Comparison of ENCODE assay signal across 7 cellular contexts in the genomic region with DNA sequence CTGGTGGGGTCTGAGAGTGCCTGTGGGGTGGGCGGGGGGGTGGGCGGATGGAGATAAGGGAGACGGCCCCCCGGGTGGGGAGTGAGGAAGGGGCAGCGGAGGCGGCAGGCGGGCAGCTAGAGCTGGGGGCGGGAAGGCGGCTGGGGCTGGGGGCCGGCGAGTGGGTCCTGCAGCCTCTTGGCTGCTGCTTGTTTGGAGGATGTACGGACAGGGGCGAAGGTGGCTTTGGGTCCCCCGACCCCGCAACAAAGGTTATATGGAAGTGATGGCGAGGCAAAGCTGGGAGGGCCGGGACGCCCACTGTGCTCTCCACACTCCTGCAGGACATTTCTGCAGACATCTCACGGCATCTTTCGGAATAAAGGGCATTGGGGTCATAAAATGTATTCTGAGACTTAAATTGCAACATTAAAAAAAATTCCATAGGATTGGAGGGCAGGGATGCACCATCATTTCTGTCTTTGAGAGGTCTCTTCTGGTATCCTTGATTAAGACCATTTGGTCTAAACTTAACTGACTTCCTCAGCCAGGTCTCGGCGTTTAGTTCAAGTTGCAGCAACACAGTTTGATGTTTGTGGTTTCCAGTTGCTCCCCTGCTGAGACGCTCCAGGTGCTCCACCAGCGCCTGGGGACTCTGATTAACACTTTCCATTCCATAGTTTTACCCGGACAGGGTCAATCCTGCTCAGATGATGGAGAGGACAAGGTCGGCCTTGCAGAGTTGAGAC.
A peak's percentile ranks its signal among the peaks of the same experiment; 100 is the strongest.
DNase-seq lines count a peak whose midpoint lies in the region; TF ChIP-seq lines count a peak whose summit lies in the region.

No MANE protein-coding gene starts in this region.

- H3K36me3 ChIP-seq in neuron (ENCODE audit: insufficient read depth, low read length): no peaks in the 10 kb centered on the region

- intact Hi-C loops in activated CD4-positive, alpha-beta memory T cell treated with anti-CD3 and anti-CD28 coated beads for 36 hours (cut with micrococcal nuclease): loop anchor here (5.0 to 10.0 kb wide), 5 partner anchors 315 to 555 kb away; no protein-coding TSS in a partner anchor

- H3K36me3 Mint-ChIP-seq in activated CD4-positive, alpha-beta memory T cell treated with anti-CD3 and anti-CD28 coated beads for 36 hours: no peaks in the 10 kb centered on the region

- CTCF ChIA-PET in activated CD4-positive, alpha-beta memory T cell treated with anti-CD3 and anti-CD28 coated beads for 36 hours (lab: Charles Lee): interaction anchor here (0.6 to 3.2 kb wide), 9 partner anchors 9 to 426 kb away, joined by 3 to 22 read pairs (median 4); a partner anchor contains a TSS

- H3K9me3 ChIP-seq in neuron (ENCODE audit: low read length): no peaks in the 10 kb centered on the region

- H2AFZ ChIP-seq in neuron (ENCODE audit: low read depth, low read length): peak overlapping the region; percentile 12

- H3K4me1 Mint-ChIP-seq in activated CD4-positive, alpha-beta memory T cell treated with anti-CD3 and anti-CD28 coated beads for 36 hours (ENCODE audit: low read depth): peaks cover 28% of the 10 kb centered on the region

- H3K4me3 ChIP-seq in GM08714 (ENCODE audit: low read length) (peak overlapping the region; percentile 64), fibroblast of the aortic adventitia (ENCODE audit: low read depth, low read length) (peak overlapping the region; percentile 63), neuron (ENCODE audit: low read length) (peak overlapping the region; percentile 91)

- no peak for TF ChIP-seq CTCF in fibroblast of the aortic adventitia (IDR thresholded peaks at IDR 0.05; ENCODE audit: insufficient read depth, low read length)

- peak overlapping the region; percentile 89 for H3K4me3 Mint-ChIP-seq in activated CD4-positive, alpha-beta memory T cell treated with anti-CD3 and anti-CD28 coated beads for 36 hours

- DNase-seq in NAMALWA (ENCODE audit: low spot score) (peak; percentile 30), fibroblast of the aortic adventitia (ENCODE audit: low read depth) (peak; percentile 43), occipital lobe (lab: John Stamatoyannopoulos, UW) (no peak)
- DNase-seq in activated CD4-positive, alpha-beta memory T cell treated with anti-CD3 and anti-CD28 coated beads for 36 hours: peak; percentile 26
- DNase-seq in activated CD4-positive, CD25-positive, alpha-beta regulatory T cell (lab: John Stamatoyannopoulos, UW): no peak

- H3K4me1 ChIP-seq in neuron (ENCODE audit: insufficient read depth, low read length): peaks cover 73% of the 10 kb centered on the region

- no peaks in the 10 kb centered on the region for H3K27me3 Mint-ChIP-seq in activated CD4-positive, alpha-beta memory T cell treated with anti-CD3 and anti-CD28 coated beads for 36 hours

- POLR2A ChIA-PET in activated CD4-positive, alpha-beta memory T cell treated with anti-CD3 and anti-CD28 coated beads for 36 hours (lab: Charles Lee): interaction anchor here (0.5 to 2.8 kb wide), 11 partner anchors 8 to 505 kb away, joined by 3 to 62 read pairs (median 4); a partner anchor contains a TSS

- no peaks in the 10 kb centered on the region for H3K27me3 ChIP-seq in neuron (ENCODE audit: insufficient read depth, low read length)

- peak overlapping the region; percentile 92 for H3K27ac Mint-ChIP-seq in activated CD4-positive, alpha-beta memory T cell treated with anti-CD3 and anti-CD28 coated beads for 36 hours

- no peaks in the 10 kb centered on the region for H3K9me3 Mint-ChIP-seq in activated CD4-positive, alpha-beta memory T cell treated with anti-CD3 and anti-CD28 coated beads for 36 hours

Comparison
In these comparisons a context has a peak if more than half of its experiments do, and no peak if none do; other contexts are left out.
1. DNase-seq: peak in NAMALWA (single experiment), activated CD4-positive, alpha-beta memory T cell treated with anti-CD3 and anti-CD28 coated beads for 36 hours (single experiment) and fibroblast of the aortic adventitia (single experiment); none in occipital lobe (single experiment) and activated CD4-positive, CD25-positive, alpha-beta regulatory T cell (0 of 4).
2. Peak in every context shown above with its lines, with median percentiles within 50 percentile points of each other: H3K4me3 ChIP-seq.